ENCODE assay signal across 8 cellular contexts in genomic region chr16:29974291-29975133, GRCh38. TPM values are rescaled to one million over a fixed set of nuclear protein-coding genes. Genes with fewer than 3 reads are reported as not detected.
DNase-seq lines count a peak whose midpoint lies in the region; ATAC-seq and TF ChIP-seq lines count a peak whose summit lies in the region.

No MANE protein-coding gene starts in this region.

- H3K79me2 ChIP-seq in neural cell (replicated peaks; ENCODE audit: insufficient read depth, low read length) = peaks cover 41% of the 10 kb centered on the region

- H2AFZ ChIP-seq in neural cell (ENCODE audit: low read depth, low read length) = peak overlapping the region; percentile 67

- H3K36me3 ChIP-seq in neural cell (ENCODE audit: insufficient read depth, low read length) = no peaks in the 10 kb centered on the region

- H3K9me3 ChIP-seq in neural cell (ENCODE audit: low read length) = no peaks in the 10 kb centered on the region

- H3K9me2 ChIP-seq in neural cell (ENCODE audit: insufficient read depth, low read length) = no peaks in the 10 kb centered on the region

- H3K4me2 ChIP-seq in neural cell (ENCODE audit: low read length) = peak overlapping the region; percentile 92

- no peak for TF ChIP-seq EP300 in neural cell (conservative IDR thresholded peaks at IDR 0.05; ENCODE audit: poor library complexity, severe bottlenecking)

- H4K20me1 ChIP-seq in neural cell (ENCODE audit: insufficient read depth) = peaks cover 12% of the 10 kb centered on the region

- ATAC-seq in GM18907 (IDR thresholded peaks at IDR 0.05; ENCODE audit: unreplicated experiment) (peak; percentile 3), GM19328 (IDR thresholded peaks at IDR 0.05; ENCODE audit: unreplicated experiment) (no peak), HG02588 (IDR thresholded peaks at IDR 0.05; ENCODE audit: unreplicated experiment) (no peak), GM21367 (IDR thresholded peaks at IDR 0.05; ENCODE audit: unreplicated experiment) (no peak)

- H3K4me3 ChIP-seq in fibroblast of pulmonary artery (replicated peaks; ENCODE audit: low read depth, low read length) (peak overlapping the region; percentile 93), neural cell (ENCODE audit: low read length) (peak overlapping the region; percentile 99)

- H3K9ac ChIP-seq in neural cell (ENCODE audit: low read length) = peak overlapping the region; percentile 98

- H3K27ac ChIP-seq in 22Rv1 (peak overlapping the region; percentile 84), VCaP (peak overlapping the region; percentile 76), neural cell (ENCODE audit: low read length) (peak overlapping the region; percentile 97)

- TF ChIP-seq CTCF in 22Rv1 (IDR thresholded peaks at IDR 0.05) (no peak), VCaP (conservative IDR thresholded peaks at IDR 0.05) (no peak), fibroblast of pulmonary artery (IDR thresholded peaks at IDR 0.05; ENCODE audit: low read length, missing control alignments) (no peak), neural cell (IDR thresholded peaks at IDR 0.05; ENCODE audit: poor library complexity, severe bottlenecking) (no peak)

- H3F3A ChIP-seq in neural cell (ENCODE audit: insufficient read depth, low read length, poor library complexity, severe bottlenecking) = no peaks in the 10 kb centered on the region

- peak; percentile 32 for DNase-seq in fibroblast of pulmonary artery (ENCODE audit: low read depth)

- no peak for TF ChIP-seq RAD21 in neural cell (conservative IDR thresholded peaks at IDR 0.05)

- no peaks in the 10 kb centered on the region for H3K27me3 ChIP-seq in neural cell (ENCODE audit: insufficient read depth, low read depth, low read length)

TF ChIP-seq in neural cell, 6 proteins besides CTCF, POLR2A, EP300 and RAD21:
- TF ChIP-seq POLR2AphosphoS5 (IDR thresholded peaks at IDR 0.05) (peak; percentile 75), TAF1 (IDR thresholded peaks at IDR 0.05; ENCODE audit: low read depth) (peak; percentile 52), MXI1 (conservative IDR thresholded peaks at IDR 0.05; ENCODE audit: poor library complexity, severe bottlenecking) (peak; percentile 16), SMC3 (conservative IDR thresholded peaks at IDR 0.05; ENCODE audit: poor library complexity) (peak; percentile 21), EZH2 (IDR thresholded peaks at IDR 0.05; ENCODE audit: borderline replicate concordance, insufficient read depth, low read length, poor library complexity, severe bottlenecking) (no peak), REST (IDR thresholded peaks at IDR 0.05; ENCODE audit: borderline replicate concordance) (no peak)

RNA-seq across cellular contexts. Expression of gene TAOK2, which starts 0.8 kb away (rescaled TPM):
- polyA plus RNA-seq in neural cell = 62.7 and 65.5 TPM in 2 replicates
- 80.5 and 98.6 TPM in 2 replicates for polyA minus RNA-seq in neural cell

RNA-seq across cellular contexts. Expression of gene TMEM219, which starts 12.6 kb away (rescaled TPM):
- polyA plus RNA-seq in neural cell = 154 and 157 TPM in 2 replicates
- polyA minus RNA-seq in neural cell = 40.6 and 42.4 TPM in 2 replicates

RNA-seq across cellular contexts. Expression of gene HIRIP3, which starts 20.9 kb away (rescaled TPM):
- 51.2 and 65.4 TPM in 2 replicates for polyA plus RNA-seq in neural cell
- polyA minus RNA-seq in neural cell = 29.2 and 30.9 TPM in 2 replicates

RNA-seq across cellular contexts. Expression of gene INO80E, which starts 21.5 kb away (rescaled TPM):
- polyA plus RNA-seq in neural cell = 106 and 130 TPM in 2 replicates
- 46.5 and 50.9 TPM in 2 replicates for polyA minus RNA-seq in neural cell

RNA-seq across cellular contexts. Expression of gene DOC2A, which starts 36.3 kb away (rescaled TPM):
- 7.3 and 8.5 TPM in 2 replicates for polyA plus RNA-seq in neural cell
- 3.1 and 4.4 TPM in 2 replicates for polyA minus RNA-seq in neural cell
